Comparison of ENCODE assay signal across 16 cellular contexts in genomic region chr19:49636230-49636932, GRCh38. TPM values are rescaled to one million over a fixed set of nuclear protein-coding genes. Genes with fewer than 3 reads are reported as not detected.
DNase-seq lines count a peak whose midpoint lies in the region; ATAC-seq and TF ChIP-seq lines count a peak whose summit lies in the region.
"Had no signal": no experiment of that assay in that cellular context is flagged by ENCODE, and none has a peak within 500 bp of the region (broad histone marks: within the 10 kb centered on the region; RNA-seq: fewer than 3 reads in every experiment).

No MANE protein-coding gene starts in this region.

- H3K36me3 ChIP-seq in Peyer's patch: no peaks in the 10 kb centered on the region
- H3K36me3 ChIP-seq in esophagus muscularis mucosa: peaks cover 4 to 27% (median 24%) of the 10 kb centered on the region in 4 donors
- peaks cover 0 to 22% (median 11%) of the 10 kb centered on the region in 4 donors for H3K36me3 ChIP-seq in sigmoid colon
- H3K36me3 ChIP-seq: esophagus squamous epithelium had no signal

- peak overlapping the region; percentile 77 for H3K27ac Mint-ChIP-seq in Calu3 (ENCODE audit: unreplicated experiment)
- no peak overlapping the region for H3K27ac Mint-ChIP-seq in activated naive CD4-positive, alpha-beta T cell treated with anti-CD3 and anti-CD28 coated beads for 36 hours

- WGBS in esophagus muscularis mucosa: 74% methylated on average over 29 of the region's 31 CpGs
- WGBS in sigmoid colon, 2 donors: 81 to 87% methylated on average over 31 of the region's 31 CpGs

- H3K4me1 ChIP-seq in Peyer's patch (peaks cover 0 to 19% (median 0%) of the 10 kb centered on the region in 4 donors), esophagus muscularis mucosa (peaks cover 44 to 60% (median 56%) of the 10 kb centered on the region in 4 donors), sigmoid colon (peaks cover 0 to 50% (median 39%) of the 10 kb centered on the region in 4 donors)

- no peak overlapping the region for H3K4me3 Mint-ChIP-seq in Calu3 (ENCODE audit: low read depth, unreplicated experiment)
- no peak overlapping the region for H3K4me3 Mint-ChIP-seq in activated naive CD4-positive, alpha-beta T cell treated with anti-CD3 and anti-CD28 coated beads for 36 hours
- H3K4me3 Mint-ChIP-seq: T-cell had no signal

- intact Hi-C loops in Calu3 (cut with micrococcal nuclease; ENCODE audit: unreplicated experiment): no loop called here
- intact Hi-C loops in esophagus muscularis mucosa (cut with DNase I): no loop called here
- intact Hi-C loops in sigmoid colon (cut with DNase I): no loop called here
- intact Hi-C loops in activated naive CD4-positive, alpha-beta T cell treated with anti-CD3 and anti-CD28 coated beads for 36 hours (cut with micrococcal nuclease): no loop called here

- TF ChIP-seq EP300 in esophagus muscularis mucosa (IDR thresholded peaks at IDR 0.05): no peak
- no peak for TF ChIP-seq EP300 in sigmoid colon (IDR thresholded peaks at IDR 0.05)

- DNase-seq in Calu3 (no peak), Peyer's patch (no peak), esophagus muscularis mucosa (ENCODE audit: extremely low spot score) (no peak), sigmoid colon (no peak), T-helper 1 cell (no peak), pons (ENCODE audit: low spot score) (no peak)
- DNase-seq in activated naive CD4-positive, alpha-beta T cell treated with anti-CD3 and anti-CD28 coated beads for 36 hours: no peak
- DNase-seq: esophagus squamous epithelium; midbrain; NCI-H2107; NCI-H774; stimulated activated CD4-positive, alpha-beta T cell treated with anti-CD3 and anti-CD28 coated beads, Interleukin-4, amount 100 ng/mL, for 24 hours; stimulated activated CD8-positive, alpha-beta memory T cell treated with anti-CD3 and anti-CD28 coated beads, Interleukin-4, amount 100 ng/mL, for 48 hours; T-cell had no signal

- CTCF ChIA-PET in Calu3 (lab: Charles Lee): interaction anchor here (0.9 kb wide), 1 partner anchor 23 kb away, joined by 4 read pairs; no protein-coding TSS in a partner anchor
- CTCF ChIA-PET in activated naive CD4-positive, alpha-beta T cell treated with anti-CD3 and anti-CD28 coated beads for 36 hours (lab: Charles Lee): no interaction called here

- H3K27me3 ChIP-seq in Peyer's patch (no peaks in the 10 kb centered on the region), esophagus muscularis mucosa (no peaks in the 10 kb centered on the region), sigmoid colon (no peaks in the 10 kb centered on the region)
- H3K27me3 ChIP-seq: esophagus squamous epithelium had no signal

- H3K4me1 Mint-ChIP-seq in Calu3 (ENCODE audit: low read depth, unreplicated experiment): peaks cover 25% of the 10 kb centered on the region
- peaks cover 18% of the 10 kb centered on the region for H3K4me1 Mint-ChIP-seq in activated naive CD4-positive, alpha-beta T cell treated with anti-CD3 and anti-CD28 coated beads for 36 hours (ENCODE audit: low read depth)

- TF ChIP-seq POLR2A in Peyer's patch (IDR thresholded peaks at IDR 0.05) (no peak), esophagus muscularis mucosa (IDR thresholded peaks at IDR 0.05; ENCODE audit: low read depth) (no peak), sigmoid colon (IDR thresholded peaks at IDR 0.05) (no peak)

- BruUV-seq in Calu3 (replicated peaks; lab: Mats Ljungman, UMichigan): no TSS peak

- no peak for ATAC-seq in HG03135 (IDR thresholded peaks at IDR 0.05; ENCODE audit: unreplicated experiment)
- ATAC-seq: T-cell had no signal

- H3K36me3 Mint-ChIP-seq in Calu3 (ENCODE audit: insufficient read depth, unreplicated experiment): peaks cover 80% of the 10 kb centered on the region
- H3K36me3 Mint-ChIP-seq in activated naive CD4-positive, alpha-beta T cell treated with anti-CD3 and anti-CD28 coated beads for 36 hours (ENCODE audit: low read depth): no peaks in the 10 kb centered on the region
- H3K36me3 Mint-ChIP-seq: T-cell had no signal

- H3K27me3 Mint-ChIP-seq in Calu3 (ENCODE audit: unreplicated experiment): no peaks in the 10 kb centered on the region
- H3K27me3 Mint-ChIP-seq in activated naive CD4-positive, alpha-beta T cell treated with anti-CD3 and anti-CD28 coated beads for 36 hours (ENCODE audit: low read depth): no peaks in the 10 kb centered on the region
- H3K27me3 Mint-ChIP-seq: T-cell had no signal

- TF ChIP-seq CTCF in Calu3 (IDR thresholded peaks at IDR 0.05; ENCODE audit: unreplicated experiment) (no peak), Peyer's patch (IDR thresholded peaks at IDR 0.05) (no peak), esophagus muscularis mucosa (IDR thresholded peaks at IDR 0.05) (no peak), sigmoid colon (IDR thresholded peaks at IDR 0.05) (no peak)

- peak overlapping the region in 1 of 4 donors; percentile 6 for H3K4me3 ChIP-seq in Peyer's patch
- no peak overlapping the region for H3K4me3 ChIP-seq in esophagus muscularis mucosa
- no peak overlapping the region for H3K4me3 ChIP-seq in sigmoid colon
- H3K4me3 ChIP-seq: esophagus squamous epithelium had no signal

- H3K27ac ChIP-seq in Peyer's patch (peak overlapping the region in 3 of 4 donors; percentile 4 to 55 (median 4)), esophagus muscularis mucosa (replicated peaks in 1 of 4) (peak overlapping the region; percentile 21 to 65 (median 34)), sigmoid colon (peak overlapping the region; percentile 19 to 100 (median 27))

- H3K9me3 ChIP-seq in Peyer's patch: no peaks in the 10 kb centered on the region
- no peaks in the 10 kb centered on the region for H3K9me3 ChIP-seq in esophagus muscularis mucosa
- H3K9me3 ChIP-seq in sigmoid colon: no peaks in the 10 kb centered on the region
- H3K9me3 ChIP-seq: esophagus squamous epithelium had no signal

- no peaks in the 10 kb centered on the region for H3K9me3 Mint-ChIP-seq in Calu3 (ENCODE audit: low read depth, unreplicated experiment)
- no peaks in the 10 kb centered on the region for H3K9me3 Mint-ChIP-seq in activated naive CD4-positive, alpha-beta T cell treated with anti-CD3 and anti-CD28 coated beads for 36 hours
- H3K9me3 Mint-ChIP-seq: activated T-helper 2 cell treated with anti-CD3 and anti-CD28 coated beads, Interferon-gamma antibody, Interleukin-2, Interleukin-4, amounts not matched to agents 10 μg/mL and 5 μg/mL and 100 μg/mL, durations not matched to agents 14 hours and 24 hours and 36 hours; T-cell had no signal

RNA-seq across cellular contexts. Expression of gene RRAS, which starts 3.6 kb away (rescaled TPM):
- 70.4 and 82.2 TPM in 2 replicates for total RNA-seq in Calu3 (2022)
- total RNA-seq in Peyer's patch: 10 to 100 TPM; 17.2 to 48.0 (median 32.4) TPM
- 100 to 1,000 TPM; 134 to 205 (median 187) TPM for total RNA-seq in esophagus muscularis mucosa
- total RNA-seq in sigmoid colon: 100 to 1,000 TPM; 105 to 127 (median 125) TPM
- polyA plus RNA-seq in sigmoid colon: 100 to 1,000 TPM in 2 of 3 donors, 10 to 100 TPM in 1; 79.8 to 139 (median 130) TPM
- total RNA-seq in activated naive CD4-positive, alpha-beta T cell treated with anti-CD3 and anti-CD28 coated beads for 36 hours: 1 to 10 TPM; 7.2 to 7.8 TPM

RNA-seq across cellular contexts. Expression of gene SCAF1, which starts 5.6 kb away (rescaled TPM):
- total RNA-seq in Calu3 (2022) (129 and 137 TPM in 2 replicates), Peyer's patch (10 to 100 TPM; 25.2 to 49.8 (median 44.0) TPM), esophagus muscularis mucosa (10 to 100 TPM; 19.2 to 50.9 (median 30.9) TPM), sigmoid colon (10 to 100 TPM; 10.9 to 21.3 (median 12.5) TPM)
- polyA plus RNA-seq in sigmoid colon: 10 to 100 TPM in 2 of 3 donors, 1 to 10 TPM in 1; 9.0 to 30.8 (median 16.0) TPM
- 10 to 100 TPM; 39.9 to 41.9 TPM for total RNA-seq in activated naive CD4-positive, alpha-beta T cell treated with anti-CD3 and anti-CD28 coated beads for 36 hours

RNA-seq across cellular contexts. Expression of gene IRF3, which starts 29.3 kb away (rescaled TPM):
- total RNA-seq in Calu3 (2022): 189 and 191 TPM in 2 replicates
- total RNA-seq in Peyer's patch: 100 to 1,000 TPM in 3 of 4 donors, 10 to 100 TPM in 1; 98.6 to 131 (median 120) TPM
- 10 to 100 TPM; 38.8 to 61.7 (median 56.7) TPM for total RNA-seq in esophagus muscularis mucosa
- 10 to 100 TPM; 28.2 to 59.1 (median 32.6) TPM for total RNA-seq in sigmoid colon
- polyA plus RNA-seq in sigmoid colon: 100 to 1,000 TPM in 1 of 3 donors, 10 to 100 TPM in 2; 50.9 to 125 (median 64.9) TPM
- total RNA-seq in activated naive CD4-positive, alpha-beta T cell treated with anti-CD3 and anti-CD28 coated beads for 36 hours: 10 to 100 TPM; 85.2 to 97.8 TPM

RNA-seq across cellular contexts. Expression of gene BCL2L12, which starts 29.4 kb away (rescaled TPM):
- total RNA-seq in Calu3 (2022): 66.5 and 70.8 TPM in 2 replicates
- 10 to 100 TPM in 3 of 4 donors, 1 to 10 TPM in 1; 5.3 to 28.9 (median 12.2) TPM for total RNA-seq in Peyer's patch
- 1 to 10 TPM; 4.2 to 9.9 (median 6.0) TPM for total RNA-seq in esophagus muscularis mucosa
- total RNA-seq in sigmoid colon: 1 to 10 TPM; 4.6 to 9.2 (median 6.5) TPM
- polyA plus RNA-seq in sigmoid colon: 10 to 100 TPM in 2 of 3 donors, 1 to 10 TPM in 1; 9.0 to 43.6 (median 10.2) TPM
- 10 to 100 TPM; 70.5 to 75.6 TPM for total RNA-seq in activated naive CD4-positive, alpha-beta T cell treated with anti-CD3 and anti-CD28 coated beads for 36 hours

RNA-seq across cellular contexts. Expression of gene PRMT1, which starts 40.7 kb away (rescaled TPM):
- total RNA-seq in Calu3 (2022): 350 and 369 TPM in 2 replicates
- 100 to 1,000 TPM in 1 of 4 donors, 10 to 100 TPM in 3; 46.9 to 185 (median 80.0) TPM for total RNA-seq in Peyer's patch
- 100 to 1,000 TPM; 102 to 191 (median 144) TPM for total RNA-seq in esophagus muscularis mucosa
- total RNA-seq in sigmoid colon: 100 to 1,000 TPM; 106 to 175 (median 160) TPM
- 100 to 1,000 TPM in 2 of 3 donors, 10 to 100 TPM in 1; 84.1 to 172 (median 101) TPM for polyA plus RNA-seq in sigmoid colon
- total RNA-seq in activated naive CD4-positive, alpha-beta T cell treated with anti-CD3 and anti-CD28 coated beads for 36 hours: 100 to 1,000 TPM; 380 to 394 TPM
